ENCODE assay signal across 1 cellular context in genomic region chr1:204641936-204642335, GRCh38.
TF ChIP-seq lines count a peak whose summit lies in the region.

No MANE protein-coding gene starts in this region.

TF ChIP-seq in K562, 482 proteins besides CTCF, POLR2A, EP300 and RAD21 (continued from another document):
- no peak for TF ChIP-seq HES1 (IDR thresholded peaks at IDR 0.05; ENCODE audit: low read depth)
- TF ChIP-seq HEY1 (CRISPR knock-in tag; IDR thresholded peaks at IDR 0.05; ENCODE audit: borderline replicate concordance) = no peak
